In the genomic region with DNA sequence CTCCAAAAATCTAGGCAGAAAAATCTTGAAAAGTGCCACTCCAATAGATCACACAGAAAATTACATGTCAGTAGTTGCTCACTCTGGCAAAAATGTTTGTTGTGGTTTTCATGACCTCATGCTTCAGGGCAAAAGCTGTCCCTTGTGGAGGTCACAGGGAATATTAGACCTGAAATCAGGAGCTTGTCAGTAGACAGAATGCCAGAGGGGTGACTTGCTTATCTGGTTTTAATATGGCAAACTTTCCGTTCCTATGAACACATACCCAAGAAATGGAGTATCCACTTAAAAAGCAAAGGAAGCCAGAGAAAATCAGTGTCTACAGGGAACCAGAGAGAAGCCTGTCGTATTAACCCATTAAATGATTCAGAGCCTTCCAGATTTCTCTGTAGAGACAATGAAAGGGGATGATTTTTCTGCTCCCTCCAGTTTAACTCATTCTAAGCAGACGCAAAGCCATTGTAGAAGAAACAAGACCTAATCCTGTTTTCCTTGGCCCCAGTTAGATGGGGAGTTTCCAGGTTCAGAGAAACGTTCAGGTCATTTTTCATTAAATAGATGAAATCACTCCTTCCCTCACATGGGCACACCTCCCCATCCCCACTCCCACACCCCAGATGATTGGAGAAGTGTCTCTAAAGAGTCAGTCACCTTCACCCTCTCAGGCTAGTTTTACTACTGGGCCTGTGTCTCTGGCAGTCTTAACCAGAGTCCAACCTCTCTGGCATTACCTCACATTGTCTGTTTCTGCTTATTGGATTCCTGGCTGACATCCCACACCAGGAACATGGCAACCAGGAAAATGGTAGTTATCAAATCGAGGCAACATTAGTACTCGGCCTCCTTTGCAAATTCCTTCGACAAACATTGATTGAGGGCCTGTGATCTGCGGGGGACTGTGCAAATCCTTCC, we compare ENCODE assay signal across 11 cellular contexts. TPM values are rescaled to one million over a fixed set of nuclear protein-coding genes. Genes with fewer than 3 reads are reported as not detected.
DNase-seq lines count a peak whose midpoint lies in the region; ATAC-seq, FAIRE-seq and TF ChIP-seq lines count a peak whose summit lies in the region.
"Had no signal": no experiment of that assay in that cellular context is flagged by ENCODE, and none has a peak within 500 bp of the region (broad histone marks: within the 10 kb centered on the region; RNA-seq: fewer than 3 reads in every experiment).

No MANE protein-coding gene starts in this region.

- peak overlapping the region; percentile 45 for H3K4me3 Mint-ChIP-seq in neural crest cell
- H3K4me3 Mint-ChIP-seq in osteocyte (ENCODE audit: unreplicated experiment): no peak overlapping the region
- H3K4me3 Mint-ChIP-seq: effector memory CD8-positive, alpha-beta T cell had no signal

- H3K4me3 ChIP-seq in WERI-Rb-1 (ENCODE audit: low read depth, low read length): no peak overlapping the region
- H3K4me3 ChIP-seq: skin epidermis had no signal

- peak overlapping the region; percentile 79 for H3K27ac ChIP-seq in epithelial cell of prostate
- no peak overlapping the region for H3K27ac ChIP-seq in WERI-Rb-1
- H3K27ac ChIP-seq: skin epidermis had no signal

- no peaks in the 10 kb centered on the region for H3K36me3 ChIP-seq in WERI-Rb-1

- H3K4me1 Mint-ChIP-seq in neural crest cell: peaks cover 35% of the 10 kb centered on the region
- peaks cover 19% of the 10 kb centered on the region for H3K4me1 Mint-ChIP-seq in osteocyte (ENCODE audit: unreplicated experiment)

- ATAC-seq in HG02870 (IDR thresholded peaks at IDR 0.05; ENCODE audit: unreplicated experiment): no peak
- ATAC-seq: effector memory CD8-positive, alpha-beta T cell had no signal

- no peak for TF ChIP-seq CTCF in neural crest cell (conservative IDR thresholded peaks at IDR 0.05)
- no peak for TF ChIP-seq CTCF in WERI-Rb-1 (IDR thresholded peaks at IDR 0.05; ENCODE audit: low read depth, low read length)
- TF ChIP-seq CTCF in osteocyte (IDR thresholded peaks at IDR 0.05): no peak

- H3K9me3 Mint-ChIP-seq in neural crest cell (no peaks in the 10 kb centered on the region), osteocyte (ENCODE audit: unreplicated experiment) (no peaks in the 10 kb centered on the region)

- H3K27ac Mint-ChIP-seq in neural crest cell (ENCODE audit: unreplicated experiment) (no peak overlapping the region), osteocyte (ENCODE audit: unreplicated experiment) (no peak overlapping the region)
- H3K27ac Mint-ChIP-seq: effector memory CD8-positive, alpha-beta T cell had no signal

- H3K27me3 Mint-ChIP-seq in neural crest cell (ENCODE audit: low read depth) (peaks cover 8% of the 10 kb centered on the region), osteocyte (ENCODE audit: unreplicated experiment) (peaks cover 8% of the 10 kb centered on the region)

- H3K27me3 ChIP-seq in WERI-Rb-1 (ENCODE audit: insufficient read depth, low read depth, severe bottlenecking): peaks cover 55% of the 10 kb centered on the region

- H3K36me3 Mint-ChIP-seq in neural crest cell (ENCODE audit: low read depth) (peaks cover 15% of the 10 kb centered on the region), osteocyte (ENCODE audit: unreplicated experiment) (no peaks in the 10 kb centered on the region)

- TF ChIP-seq POLR2A in GM12891 (IDR thresholded peaks at IDR 0.05; ENCODE audit: low read depth, low read length): no peak

- FAIRE-seq in GM12891 (lab: Jason Lieb, UNC): no peak

- no peaks in the 10 kb centered on the region for H3K9me3 ChIP-seq in WERI-Rb-1 (ENCODE audit: severe bottlenecking)

- DNase-seq in Caki2 (ENCODE audit: low read depth) (peak; percentile 96), NCI-H226 (peak; percentile 33), epithelial cell of prostate (ENCODE audit: low read depth, low spot score) (no peak), neural crest cell (ENCODE audit: low read depth, low spot score) (no peak), WERI-Rb-1 (no peak), GM12891 (ENCODE audit: insufficient read length, low spot score) (no peak), osteocyte (ENCODE audit: extremely low spot score, unreplicated experiment) (no peak)
- DNase-seq: effector memory CD8-positive, alpha-beta T cell; NCI-H510A had no signal

- in situ Hi-C loops in Caki2 (cut with HindIII; ENCODE audit: low pct_unique_long_range_greater_than_20kb, low sequenced_read_pairs): no loop called here

TF ChIP-seq in GM12891, 5 proteins besides CTCF, POLR2A, EP300 and RAD21:
- no peak for TF ChIP-seq SPI1 (IDR thresholded peaks at IDR 0.05; ENCODE audit: low read depth, low read length)
- no peak for TF ChIP-seq POU2F2 (IDR thresholded peaks at IDR 0.05; ENCODE audit: low read depth, low read length)
- TF ChIP-seq PAX5 (IDR thresholded peaks at IDR 0.05; ENCODE audit: insufficient read depth, low read length, severe bottlenecking): no peak
- TF ChIP-seq POLR2AphosphoS5 (IDR thresholded peaks at IDR 0.05; ENCODE audit: low read depth, low read length): no peak

RNA-seq across cellular contexts. Expression of gene SOX9, which starts 6.0 kb away (rescaled TPM):
- total RNA-seq in Caki2 (2014; rRNA removed; shearing (Covaris generic); ENCODE audit: low replicate concordance): 6.3 and 8.5 TPM in 2 replicates
- total RNA-seq in neural crest cell (36.8 and 36.9 TPM in 2 replicates), osteocyte (1.8 and 1.9 TPM in 2 replicates)
- polyA plus RNA-seq in GM12891 (2012; ENCODE audit: low read depth, missing spikeins): 3.6 TPM

Comparison
In these comparisons a context has a peak if more than half of its experiments do, and no peak if none do; other contexts are left out.
1. DNase-seq: peak in Caki2 (single experiment) and NCI-H226 (single experiment); none in epithelial cell of prostate (single experiment), neural crest cell (single experiment), WERI-Rb-1 (single experiment), GM12891 (single experiment) and osteocyte (single experiment).